ENCODE assay signal across 21 cellular contexts in the genomic region with DNA sequence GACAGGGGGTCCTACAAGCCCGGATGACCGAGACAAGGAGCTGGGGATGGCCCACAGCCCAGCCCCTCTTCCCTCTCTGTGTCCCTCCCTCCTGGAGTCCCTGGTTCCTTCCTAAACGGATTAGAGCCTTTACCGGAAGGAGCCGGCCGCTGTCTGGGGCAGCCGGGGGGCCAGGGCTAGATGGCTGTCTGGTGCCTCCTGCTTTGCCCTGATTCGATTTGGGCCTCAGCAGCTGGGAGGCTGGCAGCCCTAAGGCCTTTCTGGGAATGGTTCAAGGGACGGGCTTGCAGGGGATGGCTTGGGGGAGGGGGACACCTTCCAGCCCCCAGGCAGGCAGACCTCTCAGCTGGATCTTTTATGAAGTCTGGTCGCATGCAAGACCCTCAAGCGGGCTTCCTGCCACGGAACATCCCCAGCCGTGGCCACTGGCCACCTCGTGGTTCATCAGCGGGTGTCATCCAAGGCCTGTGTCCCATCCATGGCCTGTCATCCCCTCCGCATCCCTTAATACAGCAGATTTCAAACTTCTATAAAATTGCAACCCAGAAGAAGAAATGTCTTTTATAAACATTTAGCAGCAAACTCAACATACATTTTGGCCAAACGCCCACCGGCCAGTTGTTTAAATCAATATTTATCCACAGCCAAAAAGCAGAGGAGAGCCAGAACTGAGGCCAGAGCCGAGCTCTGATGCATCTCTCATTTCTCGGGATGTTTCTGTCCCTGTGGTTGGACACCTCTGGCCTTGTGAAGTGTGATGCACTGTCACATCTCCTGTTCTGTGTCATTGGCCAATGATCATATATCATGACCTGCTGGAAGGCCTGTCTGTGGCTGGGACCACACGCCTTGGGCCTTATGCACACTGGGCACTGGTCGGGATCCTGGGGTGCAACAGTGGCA. TPM values are rescaled to one million over a fixed set of nuclear protein-coding genes. Genes with fewer than 3 reads are reported as not detected.
DNase-seq lines count a peak whose midpoint lies in the region; ATAC-seq, FAIRE-seq and TF ChIP-seq lines count a peak whose summit lies in the region.
"Had no signal": no experiment of that assay in that cellular context is flagged by ENCODE, and none has a peak within 500 bp of the region (broad histone marks: within the 10 kb centered on the region; RNA-seq: fewer than 3 reads in every experiment).

No MANE protein-coding gene starts in this region.

- peak; percentile 15 to 22; a peak in 3 of 6 replicates for ATAC-seq in A549
- ATAC-seq in activated CD8-positive, alpha-beta T cell treated with anti-CD3 and anti-CD28 coated beads, Interleukin-2, amount 10 ng/mL, durations not matched to agents 7 days and 5 days, result no peak
- ATAC-seq: left lobe of liver, mucosa of descending colon had no signal

- no peaks in the 10 kb centered on the region for H3K27me3 Mint-ChIP-seq in neural progenitor cell (ENCODE audit: insufficient read depth, low read depth)
- H3K27me3 Mint-ChIP-seq in activated CD8-positive, alpha-beta T cell treated with anti-CD3 and anti-CD28 coated beads, Interleukin-2, amount 10 ng/mL, durations not matched to agents 7 days and 5 days (ENCODE audit: low read depth), result no peaks in the 10 kb centered on the region

- no peak for TF ChIP-seq EP300 in A549 (IDR thresholded peaks at IDR 0.05)

- H3K4me1 Mint-ChIP-seq in neural progenitor cell, result peaks cover 2% of the 10 kb centered on the region
- no peaks in the 10 kb centered on the region for H3K4me1 Mint-ChIP-seq in activated CD8-positive, alpha-beta T cell treated with anti-CD3 and anti-CD28 coated beads, Interleukin-2, amount 10 ng/mL, durations not matched to agents 7 days and 5 days (ENCODE audit: low read depth)

- peaks cover 95% of the 10 kb centered on the region for H4K20me1 ChIP-seq in neural progenitor cell (ENCODE audit: low read depth)

- peaks cover 11% of the 10 kb centered on the region for H3K4me1 ChIP-seq in A549
- H3K4me1 ChIP-seq in neural progenitor cell, result no peaks in the 10 kb centered on the region
- H3K4me1 ChIP-seq: testis had no signal

- H3K27ac Mint-ChIP-seq in neural progenitor cell, result peak overlapping the region; percentile 96
- H3K27ac Mint-ChIP-seq in activated CD8-positive, alpha-beta T cell treated with anti-CD3 and anti-CD28 coated beads, Interleukin-2, amount 10 ng/mL, durations not matched to agents 7 days and 5 days, result no peak overlapping the region

- no peak overlapping the region for H3K4me3 Mint-ChIP-seq in neural progenitor cell
- H3K4me3 Mint-ChIP-seq in activated CD8-positive, alpha-beta T cell treated with anti-CD3 and anti-CD28 coated beads, Interleukin-2, amount 10 ng/mL, durations not matched to agents 7 days and 5 days, result no peak overlapping the region

- 88% methylated on average over 17 of the region's 22 CpGs for WGBS in A549 (ENCODE audit: missing lambda C conversion rate)

- TF ChIP-seq RAD21 in A549 (conservative IDR thresholded peaks at IDR 0.05 in 1 of 2, IDR thresholded peaks at IDR 0.05 in 1 of 2), result no peak

- TF ChIP-seq POLR2A in A549 (IDR thresholded peaks at IDR 0.05; ENCODE audit: low read length), result no peak

- no peak overlapping the region for H3K4me3 ChIP-seq in A549
- no peak overlapping the region for H3K4me3 ChIP-seq in bronchial epithelial cell (ENCODE audit: low read depth, low read length)
- no peak overlapping the region for H3K4me3 ChIP-seq in neural progenitor cell
- H3K4me3 ChIP-seq: mucosa of descending colon, ovary, testis had no signal

- H3K27ac ChIP-seq in A549, result peak overlapping the region in 1 of 2 experiments; percentile 40; a peak in 2 of 6 replicates
- no peak overlapping the region for H3K27ac ChIP-seq in neural progenitor cell
- H3K27ac ChIP-seq: epithelial cell of prostate, ovary, testis had no signal

- H3K9me3 ChIP-seq in A549 (no peaks in the 10 kb centered on the region), neural progenitor cell (ENCODE audit: low read depth) (no peaks in the 10 kb centered on the region)
- H3K9me3 ChIP-seq: mucosa of descending colon, ovary, testis had no signal

- H3K27me3 ChIP-seq in bronchial epithelial cell (ENCODE audit: control insufficient read depth, insufficient read depth, low read length), result no peaks in the 10 kb centered on the region
- H3K27me3 ChIP-seq in neural progenitor cell, result no peaks in the 10 kb centered on the region
- H3K27me3 ChIP-seq: ovary, testis had no signal

- peaks cover 8% of the 10 kb centered on the region for H3F3A ChIP-seq in neural progenitor cell (ENCODE audit: low read depth)

- DNase-seq in A549 (ENCODE audit: low read depth in 1 of 2, low spot score in 1 of 2) (no peak), NCI-H82 (lab: John Stamatoyannopoulos, UW) (peak; percentile 83), bronchial epithelial cell (ENCODE audit: low read depth) (no peak), neural progenitor cell (ENCODE audit: low spot score) (peak; percentile 30), SIG-M5 treated with dmso at 0.1 percent for 504 hours (lab: John Stamatoyannopoulos, UW; ENCODE audit: unreplicated experiment) (no peak), NCI-H1417 (lab: John Stamatoyannopoulos, UW) (no peak), COLO668 (lab: John Stamatoyannopoulos, UW; ENCODE audit: unreplicated experiment) (no peak)
- DNase-seq in activated CD8-positive, alpha-beta T cell treated with anti-CD3 and anti-CD28 coated beads, Interleukin-2, amount 10 ng/mL, durations not matched to agents 7 days and 5 days, result no peak
- DNase-seq: activated CD4-positive, alpha-beta T cell treated with anti-CD3 and anti-CD28 coated beads, Interleukin-2, amount 50 U/mL, for 1 hour; anterior cingulate cortex; cortex of kidney; DMS79 treated with DMSO at 0.1 percent for 48 hours; mucosa of descending colon; NCI-H774; ovary; small intestine; stimulated activated CD8-positive, alpha-beta memory T cell treated with anti-CD3 and anti-CD28 coated beads, Interleukin-4, amount 100 ng/mL, for 48 hours; testis had no signal

- H3K36me3 ChIP-seq in bronchial epithelial cell (ENCODE audit: control insufficient read depth, insufficient read depth, low read length) (peaks cover 9% of the 10 kb centered on the region), neural progenitor cell (no peaks in the 10 kb centered on the region)
- H3K36me3 ChIP-seq: ovary had no signal

- no peaks in the 10 kb centered on the region for H3K9me3 Mint-ChIP-seq in neural progenitor cell
- H3K9me3 Mint-ChIP-seq in activated CD8-positive, alpha-beta T cell treated with anti-CD3 and anti-CD28 coated beads, Interleukin-2, amount 10 ng/mL, durations not matched to agents 7 days and 5 days (ENCODE audit: insufficient read depth), result no peaks in the 10 kb centered on the region

- peaks cover 11% of the 10 kb centered on the region for H3K36me3 Mint-ChIP-seq in neural progenitor cell
- no peaks in the 10 kb centered on the region for H3K36me3 Mint-ChIP-seq in activated CD8-positive, alpha-beta T cell treated with anti-CD3 and anti-CD28 coated beads, Interleukin-2, amount 10 ng/mL, durations not matched to agents 7 days and 5 days (ENCODE audit: low read depth)

- POLR2A ChIA-PET in A549 (lab: Yijun Ruan, JAX), result no interaction called here
- POLR2A ChIA-PET in activated CD8-positive, alpha-beta T cell treated with anti-CD3 and anti-CD28 coated beads, Interleukin-2, amount 10 ng/mL, durations not matched to agents 7 days and 5 days (lab: Charles Lee), result no interaction called here

- no peak overlapping the region for H2AFZ ChIP-seq in neural progenitor cell (replicated peaks)

- no peak for FAIRE-seq in A549 (lab: Jason Lieb, UNC)
- peak; percentile 18 for FAIRE-seq in bronchial epithelial cell (lab: Jason Lieb, UNC)
- FAIRE-seq: RCC 7860, small intestine had no signal

- no peak overlapping the region for H3K4me2 ChIP-seq in A549
- no peak overlapping the region for H3K4me2 ChIP-seq in neural progenitor cell

- peaks cover 74% of the 10 kb centered on the region for H3K79me2 ChIP-seq in neural progenitor cell (ENCODE audit: low read depth)

- CTCF ChIA-PET in A549 (lab: Yijun Ruan, JAX), result interaction anchor here (0.6 to 1.5 kb wide), 4 partner anchors 56 to 104 kb away, joined by 3 read pairs; no protein-coding TSS in a partner anchor
- CTCF ChIA-PET in activated CD8-positive, alpha-beta T cell treated with anti-CD3 and anti-CD28 coated beads, Interleukin-2, amount 10 ng/mL, durations not matched to agents 7 days and 5 days (lab: Charles Lee), result no interaction called here

- no peak for TF ChIP-seq CTCF in A549 (IDR thresholded peaks at IDR 0.05)
- no peak for TF ChIP-seq CTCF in bronchial epithelial cell (IDR thresholded peaks at IDR 0.05; ENCODE audit: insufficient read depth, low read length, severe bottlenecking)
- no peak for TF ChIP-seq CTCF in neural progenitor cell (IDR thresholded peaks at IDR 0.05)

- peak overlapping the region; percentile 27 for H3K9ac ChIP-seq in neural progenitor cell

TF ChIP-seq in A549, 52 proteins besides CTCF, POLR2A, EP300 and RAD21 (continues in another document):
- TF ChIP-seq TP53 (CRISPR knock-in tag; IDR thresholded peaks at IDR 0.05) (no peak), ESRRA (IDR thresholded peaks at IDR 0.05; ENCODE audit: borderline replicate concordance, low read length) (no peak), CBX8 (IDR thresholded peaks at IDR 0.05) (no peak), HOXB5 (CRISPR knock-in tag; IDR thresholded peaks at IDR 0.05) (no peak), TFCP2L1 (CRISPR knock-in tag; IDR thresholded peaks at IDR 0.05) (no peak), POLR2AphosphoS2 (conservative IDR thresholded peaks at IDR 0.05; ENCODE audit: low read length) (no peak), CHD4 (IDR thresholded peaks at IDR 0.05; ENCODE audit: borderline replicate concordance) (no peak), HES2 (IDR thresholded peaks at IDR 0.05) (no peak)

RNA-seq across cellular contexts. Expression of gene GTF2IRD1, which starts 52.0 kb away (rescaled TPM):
- polyA plus RNA-seq in A549 (2011; rRNA removed) (20.5 and 23.2 TPM in 2 replicates), A549 (2017; fragmentation: RNase III; extraction: RNeasy Plus Mini Kit Qiagen cat#74134 plus additional on column Dnase treatment) (19.9 to 21.7 TPM (median 21.5 TPM) in 3 replicates)
- polyA plus RNA-seq in A549 (2012; cell fraction: cytosol; rRNA removed), result 19.0 and 21.6 TPM in 2 replicates
- 21.1 and 26.9 TPM in 2 replicates for polyA plus RNA-seq in A549 (2012; cell fraction: nucleus; rRNA removed)
- polyA minus RNA-seq in A549 (2011; rRNA and poly(A)+ RNA removed), result 16.4 and 25.3 TPM in 2 replicates
- total RNA-seq in bronchial epithelial cell (18.2 and 23.7 TPM in 2 replicates), neural progenitor cell (ENCODE audit: low replicate concordance) (25.6 and 48.5 TPM in 2 replicates)
- total RNA-seq in activated CD8-positive, alpha-beta T cell treated with anti-CD3 and anti-CD28 coated beads, Interleukin-2, amount 10 ng/mL, durations not matched to agents 7 days and 5 days, result not detected

Comparison
In these comparisons a context has a peak if more than half of its experiments do, and no peak if none do; other contexts are left out.
1. DNase-seq: peak in NCI-H82 (single experiment) and neural progenitor cell (single experiment); none in A549 (0 of 2), bronchial epithelial cell (single experiment), activated CD8-positive, alpha-beta T cell treated with anti-CD3 and anti-CD28 coated beads, Interleukin-2, amount 10 ng/mL, durations not matched to agents 7 days and 5 days (single experiment), SIG-M5 treated with dmso at 0.1 percent for 504 hours (single experiment), NCI-H1417 (0 of 3) and COLO668 (single experiment).
2. RNA of gene GTF2IRD1, which starts 52.0 kb away (total RNA-seq): 25.6 to 48.5 TPM in neural progenitor cell and 18.2 to 23.7 TPM in bronchial epithelial cell; not detected in activated CD8-positive, alpha-beta T cell treated with anti-CD3 and anti-CD28 coated beads, Interleukin-2, amount 10 ng/mL, durations not matched to agents 7 days and 5 days; every median in the first group is over 10 times any median in the second.